In genomic region chr13:91046715-91047327, GRCh38 we compare ENCODE assay signal across 1 cellular context.
TF ChIP-seq lines count a peak whose summit lies in the region.

No MANE protein-coding gene starts in this region.

TF ChIP-seq in WTC11, 78 proteins besides CTCF, POLR2A, EP300 and RAD21 (continued from another document):
- TF ChIP-seq AFF4 (CRISPR knock-in tag; IDR thresholded peaks at IDR 0.05; ENCODE audit: borderline replicate concordance): no peak
- TF ChIP-seq MAX (CRISPR knock-in tag; IDR thresholded peaks at IDR 0.05): no peak
- no peak for TF ChIP-seq ZNF532 (CRISPR knock-in tag; IDR thresholded peaks at IDR 0.05; ENCODE audit: borderline replicate concordance)
- no peak for TF ChIP-seq PREB (CRISPR knock-in tag; IDR thresholded peaks at IDR 0.05; ENCODE audit: borderline replicate concordance)
- no peak for TF ChIP-seq ZNF425 (CRISPR knock-in tag; conservative IDR thresholded peaks at IDR 0.05)
- no peak for TF ChIP-seq ZNF423 (CRISPR knock-in tag; IDR thresholded peaks at IDR 0.05)
- TF ChIP-seq ZNF138 (CRISPR knock-in tag; conservative IDR thresholded peaks at IDR 0.05): no peak
- TF ChIP-seq CDX4 (CRISPR knock-in tag; IDR thresholded peaks at IDR 0.05; ENCODE audit: borderline replicate concordance): no peak
- no peak for TF ChIP-seq GRHL2 (CRISPR knock-in tag; IDR thresholded peaks at IDR 0.05; ENCODE audit: insufficient replicate concordance, severe bottlenecking)
